21 cellular contexts compared by ENCODE assay signal in the genomic region with DNA sequence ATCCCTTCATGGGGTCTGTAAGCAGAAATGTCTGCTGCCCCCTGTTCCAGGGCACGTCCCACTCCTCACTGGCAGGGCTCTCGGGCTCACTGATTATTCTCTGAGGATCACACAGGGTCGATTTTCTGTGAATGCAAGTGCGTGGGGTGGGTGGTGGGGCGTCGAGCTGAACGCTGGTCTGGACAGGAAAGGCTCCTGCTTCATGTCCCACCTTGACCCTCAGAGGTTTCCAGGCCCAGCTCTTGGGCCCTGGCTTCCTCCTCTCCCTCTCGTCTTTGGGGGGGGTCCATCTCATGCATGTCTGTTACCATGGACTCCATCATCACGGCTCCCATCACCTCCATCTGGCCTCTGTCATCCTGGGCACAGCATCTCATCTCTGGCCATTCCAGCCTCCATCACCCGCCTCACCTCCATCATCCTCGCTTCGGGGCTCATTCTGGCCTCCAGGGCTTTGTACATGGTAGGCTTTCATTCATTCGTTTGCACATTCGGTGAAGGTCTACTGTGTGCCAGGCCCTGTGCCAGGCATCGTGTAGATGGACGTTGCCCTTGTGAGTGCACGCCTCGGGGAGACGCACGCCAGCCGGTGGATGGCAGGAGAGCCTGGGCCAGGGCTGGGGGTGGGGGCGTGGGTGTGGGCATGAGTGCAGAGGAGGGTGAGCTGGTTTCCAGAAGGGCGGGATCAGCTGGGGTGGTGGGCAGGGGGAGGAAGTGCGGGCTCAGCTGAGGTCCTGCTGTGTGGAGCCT. TPM values are rescaled to one million over a fixed set of nuclear protein-coding genes. Genes with fewer than 3 reads are reported as not detected.
A peak's percentile ranks its signal among the peaks of the same experiment; 100 is the strongest.
DNase-seq lines count a peak whose midpoint lies in the region; ATAC-seq, FAIRE-seq and TF ChIP-seq lines count a peak whose summit lies in the region.
"Had no signal": no experiment of that assay in that cellular context is flagged by ENCODE, and none has a peak within 500 bp of the region (broad histone marks: within the 10 kb centered on the region; RNA-seq: fewer than 3 reads in every experiment).

No MANE protein-coding gene starts in this region.

- no peak for ATAC-seq in RWPE2 (ENCODE audit: low read depth)
- no peak for ATAC-seq in left lung
- ATAC-seq in sciatic nerve: no peak
- no peak for ATAC-seq in HG02870 (IDR thresholded peaks at IDR 0.05; ENCODE audit: unreplicated experiment)

- H3K36me3 ChIP-seq in RWPE2 (ENCODE audit: low read depth) (no peaks in the 10 kb centered on the region), left lung (no peaks in the 10 kb centered on the region)

- peak; percentile 0 for DNase-seq in activated CD8-positive, alpha-beta memory T cell treated with anti-CD3 and anti-CD28 coated beads, Interleukin-2, amount 50 U/mL, for 4 hours
- no peak for DNase-seq in activated CD8-positive, alpha-beta memory T cell treated with anti-CD3 and anti-CD28 coated beads for 24 hours
- DNase-seq in RWPE2 (ENCODE audit: low spot score): peak; percentile 43
- DNase-seq in left lung: peak; percentile 15 to 52
- DNase-seq in sciatic nerve (ENCODE audit: low spot score): peak; percentile 40
- DNase-seq in dermis blood vessel endothelial cell: no peak
- DNase-seq in frontal cortex (ENCODE audit: low spot score in 2 of 2): no peak
- DNase-seq: DMS79, H7, NCI-H1105 treated with DMSO at 0.1 percent for 48 hours, NCI-H1930, NCI-H2171, NCI-H446, NCI-H748 treated with DMSO at 0.1 percent for 48 hours, PC-9 had no signal

- H3K27me3 ChIP-seq in RWPE2 (ENCODE audit: insufficient read depth, poor library complexity, severe bottlenecking) (no peaks in the 10 kb centered on the region), left lung (peaks cover 0 to 13% of the 10 kb centered on the region in 2 donors)

- intact Hi-C loops in left lung (cut with DNase I) (no loop called here), sciatic nerve (cut with DNase I) (no loop called here)

- FAIRE-seq in frontal cortex (lab: Jason Lieb, UNC): no peak
- FAIRE-seq: D721Med, GM19239 had no signal

- H3K4me1 ChIP-seq in RWPE2 (ENCODE audit: insufficient read depth, poor library complexity, severe bottlenecking) (peaks cover 4% of the 10 kb centered on the region), left lung (no peaks in the 10 kb centered on the region)

- H3K9me3 ChIP-seq in RWPE2 (ENCODE audit: severe bottlenecking): no peaks in the 10 kb centered on the region
- H3K9me3 ChIP-seq in left lung: no peaks in the 10 kb centered on the region

- H3K27ac ChIP-seq in RWPE2 (ENCODE audit: poor library complexity, severe bottlenecking) (no peak overlapping the region), left lung (no peak overlapping the region)
- H3K27ac ChIP-seq: 22Rv1, HL-60, PC-9 had no signal

- H3K4me3 ChIP-seq in RWPE2 (ENCODE audit: severe bottlenecking): no peak overlapping the region
- H3K4me3 ChIP-seq in left lung: no peak overlapping the region
- H3K4me3 ChIP-seq: PC-9 had no signal

- TF ChIP-seq CTCF in RWPE2 (IDR thresholded peaks at IDR 0.05; ENCODE audit: poor library complexity, severe bottlenecking) (no peak), left lung (IDR thresholded peaks at IDR 0.05) (no peak)

RNA-seq across cellular contexts. Expression of gene RTL1, which starts 34.7 kb away (rescaled TPM):
- total RNA-seq in left lung (not detected), sciatic nerve (not detected), dermis blood vessel endothelial cell (not detected in 2 replicates), frontal cortex (not detected)
- total RNA-seq: CD8-positive, alpha-beta memory T cell; H7; PC-9 had no signal

RNA-seq across cellular contexts. Expression of gene MEG3, which starts 42.9 kb away (rescaled TPM):
- 10 to 100 TPM; 15.9 to 47.1 TPM for total RNA-seq in left lung
- total RNA-seq in sciatic nerve: 154 TPM
- 0.65 and 2.2 TPM in 2 replicates for total RNA-seq in dermis blood vessel endothelial cell
- 95.4 TPM for total RNA-seq in frontal cortex
- total RNA-seq: PC-9 had no signal

Comparison
In these comparisons a context has a peak if more than half of its experiments do, and no peak if none do; other contexts are left out.
1. DNase-seq: peak in activated CD8-positive, alpha-beta memory T cell treated with anti-CD3 and anti-CD28 coated beads, Interleukin-2, amount 50 U/mL, for 4 hours (single experiment), RWPE2 (single experiment), left lung (2 of 2) and sciatic nerve (single experiment); none in activated CD8-positive, alpha-beta memory T cell treated with anti-CD3 and anti-CD28 coated beads for 24 hours (single experiment), dermis blood vessel endothelial cell (single experiment) and frontal cortex (0 of 2).